ENCODE assay signal across 30 cellular contexts in genomic region chr15:98817745-98818144, GRCh38.
"Had no signal": no experiment of that assay in that cellular context is flagged by ENCODE, and none has a peak within 500 bp of the region (broad histone marks: within the 10 kb centered on the region; RNA-seq: fewer than 3 reads in every experiment).

No MANE protein-coding gene starts in this region.

- H3K4me1 Mint-ChIP-seq: activated CD4-positive, alpha-beta T cell treated with anti-CD3 and anti-CD28 coated beads, Interleukin-2, amount 10 ng/mL, durations not matched to agents 7 days and 5 days; activated T-helper 17 cell treated with anti-CD3 and anti-CD28 coated beads, Interleukin-2, amount 50 U/mL, for 72 hours; central memory CD8-positive, alpha-beta T cell had no signal

- H3K27me3 ChIP-seq: brain microvascular endothelial cell, dorsolateral prefrontal cortex, esophagus muscularis mucosa, foreskin keratinocyte, gastrocnemius medialis, heart left ventricle had no signal

- H3K9me3 ChIP-seq: esophagus muscularis mucosa, gastrocnemius medialis had no signal

- H3K9me3 Mint-ChIP-seq: activated T-helper 17 cell treated with anti-CD3 and anti-CD28 coated beads, Interleukin-2, amount 50 U/mL, for 72 hours; central memory CD8-positive, alpha-beta T cell; WTC11 had no signal

- H3K4me3 ChIP-seq: coronary artery, dorsolateral prefrontal cortex, esophagus muscularis mucosa, gastrocnemius medialis, heart left ventricle had no signal

- H3K36me3 ChIP-seq: brain microvascular endothelial cell, esophagus muscularis mucosa, gastrocnemius medialis, heart left ventricle had no signal

- H3K4me1 ChIP-seq: gastrocnemius medialis had no signal

- H3K27ac Mint-ChIP-seq: activated CD4-positive, alpha-beta T cell treated with anti-CD3 and anti-CD28 coated beads, Interleukin-2, amount 10 ng/mL, durations not matched to agents 7 days and 5 days; activated CD8-positive, alpha-beta T cell treated with anti-CD3 and anti-CD28 coated beads for 36 hours; activated naive CD8-positive, alpha-beta T cell; activated T-helper 17 cell treated with anti-CD3 and anti-CD28 coated beads, Interleukin-2, amount 50 U/mL, for 72 hours; dendritic cell treated with granulocyte-macrophage colony-stimulating factor and Interleukin-4, amounts not matched to agents 40 ng/mL and 50 ng/mL, for 4 days had no signal

- H3K4me3 Mint-ChIP-seq: activated CD4-positive, alpha-beta T cell treated with anti-CD3 and anti-CD28 coated beads, Interleukin-2, amount 10 ng/mL, durations not matched to agents 7 days and 5 days; activated CD8-positive, alpha-beta T cell treated with anti-CD3 and anti-CD28 coated beads for 36 hours; activated naive CD8-positive, alpha-beta T cell; activated T-cell treated with anti-CD3 and anti-CD28 coated beads, Interleukin-2, amount 50 U/mL, for 4 hours; activated T-helper 17 cell treated with anti-CD3 and anti-CD28 coated beads, Interleukin-2, amount 50 U/mL, for 72 hours; central memory CD8-positive, alpha-beta T cell; dendritic cell treated with granulocyte-macrophage colony-stimulating factor and Interleukin-4, amounts not matched to agents 40 ng/mL and 50 ng/mL, for 4 days; WTC11 had no signal

- H3K27ac ChIP-seq: brain microvascular endothelial cell, coronary artery, esophagus muscularis mucosa, foreskin keratinocyte, gastrocnemius medialis, heart left ventricle had no signal

- DNase-seq: activated CD4-positive, alpha-beta T cell treated with anti-CD3 and anti-CD28 coated beads for 1 hour; activated CD4-positive, alpha-beta T cell treated with anti-CD3 and anti-CD28 coated beads for 4 hours; activated CD4-positive, alpha-beta T cell treated with anti-CD3 and anti-CD28 coated beads, Interleukin-2, amount 10 ng/mL, durations not matched to agents 7 days and 5 days; activated CD4-positive, alpha-beta T cell treated with anti-CD3 and anti-CD28 coated beads, Interleukin-2, amount 50 U/mL, for 4 hours; activated CD8-positive, alpha-beta memory T cell treated with anti-CD3 and anti-CD28 coated beads for 24 hours; activated CD8-positive, alpha-beta T cell treated with anti-CD3 and anti-CD28 coated beads for 36 hours; activated effector memory CD4-positive, alpha-beta T cell treated with Interleukin-2 at 50 U/mL for 16 hours; activated gamma-delta T cell treated with Interleukin-2 at 50 U/mL for 16 hours; activated naive CD4-positive, alpha-beta T cell treated with anti-CD3 and anti-CD28 coated beads, Interleukin-2, amount 50 U/mL, for 16 hours; activated naive CD4-positive, alpha-beta T cell treated with Interleukin-2 at 50 U/mL for 16 hours; activated T-cell treated with anti-CD3 and anti-CD28 coated beads, Interleukin-2, amount 50 U/mL, for 4 hours; amniotic stem cell; anterior cingulate cortex; brain microvascular endothelial cell; dorsolateral prefrontal cortex; effector memory CD4-positive, alpha-beta T cell; erythroblast; foreskin keratinocyte; gastrocnemius medialis; glutamatergic neuron; heart left ventricle; T-helper 2 cell had no signal

- FAIRE-seq: astrocyte had no signal

- H3K27me3 Mint-ChIP-seq: activated CD4-positive, alpha-beta T cell treated with anti-CD3 and anti-CD28 coated beads, Interleukin-2, amount 10 ng/mL, durations not matched to agents 7 days and 5 days; activated CD8-positive, alpha-beta T cell treated with anti-CD3 and anti-CD28 coated beads for 36 hours; activated naive CD8-positive, alpha-beta T cell; activated T-helper 17 cell treated with anti-CD3 and anti-CD28 coated beads, Interleukin-2, amount 50 U/mL, for 72 hours; dendritic cell treated with granulocyte-macrophage colony-stimulating factor and Interleukin-4, amounts not matched to agents 40 ng/mL and 50 ng/mL, for 4 days had no signal

- ATAC-seq: activated CD8-positive, alpha-beta T cell treated with anti-CD3 and anti-CD28 coated beads for 36 hours; activated T-cell treated with anti-CD3 and anti-CD28 coated beads, Interleukin-2, amount 50 U/mL, for 4 hours; activated T-helper 17 cell treated with anti-CD3 and anti-CD28 coated beads, Interleukin-2, amount 50 U/mL, for 72 hours; foreskin keratinocyte; gastrocnemius medialis; heart left ventricle; WTC11 had no signal
